18 cellular contexts compared by ENCODE assay signal in genomic region chr11:2805388-2806057, GRCh38.
DNase-seq lines count a peak whose midpoint lies in the region; TF ChIP-seq lines count a peak whose summit lies in the region.
"Had no signal": no experiment of that assay in that cellular context is flagged by ENCODE, and none has a peak within 500 bp of the region (broad histone marks: within the 10 kb centered on the region; RNA-seq: fewer than 3 reads in every experiment).

No MANE protein-coding gene starts in this region.

- CTCF ChIA-PET in mammary epithelial cell (lab: Charles Lee; ENCODE audit: low non-redundant PET): no interaction called here

- no peaks in the 10 kb centered on the region for H3K79me2 ChIP-seq in mammary epithelial cell (ENCODE audit: insufficient read depth, low read length)

- TF ChIP-seq POLR2A in breast epithelium (IDR thresholded peaks at IDR 0.05): no peak

- in situ Hi-C loops in mammary epithelial cell (cut with MboI; ENCODE audit: low sequenced_read_pairs in 2 of 2): no loop called here

- H3K27ac ChIP-seq in breast epithelium (peak overlapping the region; percentile 83 to 93), mammary epithelial cell (ENCODE audit: insufficient read depth, low read depth, low read length) (no peak overlapping the region), esophagus (ENCODE audit: low read depth in 2 of 2, low read length in 1 of 2) (peak overlapping the region; percentile 15 to 45)
- H3K27ac ChIP-seq: VCaP had no signal

- no peak overlapping the region for H3K9ac ChIP-seq in mammary epithelial cell (ENCODE audit: insufficient read depth, low read length)

- DNase-seq in breast epithelium (ENCODE audit: low spot score in 2 of 2) (peak; percentile 21 to 41), mammary epithelial cell (no peak), ureter (ENCODE audit: low spot score) (peak; percentile 39), COLO668 (lab: John Stamatoyannopoulos, UW; ENCODE audit: unreplicated experiment) (no peak), T-helper 1 cell (no peak), HUDEP-2 (lab: John Stamatoyannopoulos, UW; ENCODE audit: unreplicated experiment in 76 of 76) (no peak)
- DNase-seq: ACHN; amniotic stem cell; GOT3; immature natural killer cell; NCI-H1092; NCI-H2227 treated with DMSO at 0.1 percent for 48 hours; retina; stimulated activated naive B cell treated with anti-CD40 and anti-IgM and Interleukin-4, amounts not matched to agents 10 μg/mL and 1 μg/mL and 100 μg/mL, for 72 hours had no signal

- H3K9me3 ChIP-seq in breast epithelium: no peaks in the 10 kb centered on the region
- H3K9me3 ChIP-seq in mammary epithelial cell (replicated peaks; ENCODE audit: insufficient read depth, low read length): peaks cover 3% of the 10 kb centered on the region
- H3K9me3 ChIP-seq in esophagus (ENCODE audit: control insufficient read depth in 2 of 2, insufficient read depth in 1 of 2, low read depth in 1 of 2, low read length in 1 of 2): peaks cover 0 to 2% of the 10 kb centered on the region in 2 donors
- peaks cover under 1% of the 10 kb centered on the region for H3K9me3 ChIP-seq in neuron (ENCODE audit: low read length)

- H3K4me1 ChIP-seq in breast epithelium: peaks cover 10 to 16% of the 10 kb centered on the region in 2 donors
- H3K4me1 ChIP-seq in mammary epithelial cell (ENCODE audit: insufficient read depth, low read length): peaks cover 15% of the 10 kb centered on the region
- peaks cover 2 to 21% of the 10 kb centered on the region in 2 donors for H3K4me1 ChIP-seq in esophagus (ENCODE audit: control insufficient read depth in 2 of 2, insufficient read depth in 2 of 2, low read length in 1 of 2)
- peaks cover 30% of the 10 kb centered on the region for H3K4me1 ChIP-seq in neuron (ENCODE audit: insufficient read depth, low read length)
- H3K4me1 ChIP-seq: Caco-2 had no signal

- no peaks in the 10 kb centered on the region for H4K20me1 ChIP-seq in mammary epithelial cell (ENCODE audit: insufficient read depth, low read length)

- H2AFZ ChIP-seq in mammary epithelial cell (ENCODE audit: low read depth, low read length) (no peak overlapping the region), neuron (ENCODE audit: low read depth, low read length) (peak overlapping the region; percentile 71)

- 85% methylated on average over 20 of the region's 20 CpGs for WGBS in mammary epithelial cell (ENCODE audit: low coverage, missing lambda C conversion rate)
- WGBS in esophagus, 2 donors: 81 to 84% methylated on average over 20 of the region's 20 CpGs

- H3K27me3 ChIP-seq in breast epithelium (no peaks in the 10 kb centered on the region), mammary epithelial cell (ENCODE audit: insufficient read depth, low read length) (peaks cover 8% of the 10 kb centered on the region), esophagus (ENCODE audit: control insufficient read depth in 1 of 2, insufficient read depth in 2 of 2, low read length in 2 of 2) (no peaks in the 10 kb centered on the region), neuron (ENCODE audit: insufficient read depth, low read length) (peaks cover 4% of the 10 kb centered on the region)

- BruUV-seq in mammary epithelial cell (replicated peaks; lab: Mats Ljungman, UMichigan): no TSS peak

- dilution Hi-C loops in mammary epithelial cell (cut with HindIII; ENCODE audit: low sequenced_read_pairs): no loop called here

- intact Hi-C loops in breast epithelium (cut with DNase I; ENCODE audit: low total_unique reads): no loop called here
- intact Hi-C loops in mammary epithelial cell (cut with micrococcal nuclease): no loop called here

- no peak overlapping the region for H3K4me2 ChIP-seq in mammary epithelial cell (ENCODE audit: insufficient read depth, low read depth, low read length)

- TF ChIP-seq CTCF in breast epithelium (IDR thresholded peaks at IDR 0.05) (no peak), mammary epithelial cell (conservative IDR thresholded peaks at IDR 0.05 in 1 of 2, IDR thresholded peaks at IDR 0.05 in 1 of 2; ENCODE audit: extremely low read depth in 1 of 2, insufficient read depth in 1 of 2, low read depth in 1 of 2, low read length in 2 of 2) (no peak)

- H3K36me3 ChIP-seq in breast epithelium: no peaks in the 10 kb centered on the region
- no peaks in the 10 kb centered on the region for H3K36me3 ChIP-seq in mammary epithelial cell (ENCODE audit: insufficient read depth, low read length)
- no peaks in the 10 kb centered on the region for H3K36me3 ChIP-seq in esophagus (ENCODE audit: control insufficient read depth in 2 of 2, insufficient read depth in 2 of 2, low read length in 1 of 2)
- H3K36me3 ChIP-seq in neuron (ENCODE audit: insufficient read depth, low read length): no peaks in the 10 kb centered on the region

- no peak overlapping the region for H3K4me3 ChIP-seq in breast epithelium
- H3K4me3 ChIP-seq in mammary epithelial cell (replicated peaks in 1 of 3; ENCODE audit: insufficient read depth in 1 of 3, low read depth in 2 of 3, low read length in 3 of 3): no peak overlapping the region
- no peak overlapping the region for H3K4me3 ChIP-seq in esophagus (ENCODE audit: low read depth in 1 of 2, low read length in 2 of 2)
- H3K4me3 ChIP-seq in neuron (ENCODE audit: low read length): no peak overlapping the region

Comparison
In these comparisons a context has a peak if more than half of its experiments do, and no peak if none do; other contexts are left out.
1. DNase-seq: peak in breast epithelium (2 of 2) and ureter (single experiment); none in mammary epithelial cell (single experiment), COLO668 (single experiment), T-helper 1 cell (0 of 5) and HUDEP-2 (0 of 76).